Comparison of ENCODE assay signal across 20 cellular contexts in the genomic region with DNA sequence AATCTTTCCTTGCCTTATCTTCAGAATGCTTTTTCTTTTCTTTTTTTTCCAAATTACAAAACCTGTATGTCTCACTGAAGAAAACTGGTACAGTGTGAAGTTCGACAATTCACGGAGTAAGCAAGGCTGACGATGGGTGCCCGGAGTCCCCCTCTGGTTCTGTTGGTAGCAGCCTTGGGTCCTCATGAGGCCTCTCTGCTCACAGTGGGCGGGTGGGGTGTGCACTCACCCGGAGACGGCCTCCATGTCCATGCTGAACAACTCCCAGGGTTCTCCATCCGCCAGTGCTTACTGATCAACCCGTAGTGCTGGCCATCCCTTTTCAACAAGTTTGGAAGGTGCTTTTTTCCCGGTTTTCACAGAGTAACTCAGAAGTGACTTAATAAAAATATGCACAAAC.
"Had no signal": no experiment of that assay in that cellular context is flagged by ENCODE, and none has a peak within 500 bp of the region (broad histone marks: within the 10 kb centered on the region; RNA-seq: fewer than 3 reads in every experiment).

No MANE protein-coding gene starts in this region.

- H3K27me3 ChIP-seq: breast epithelium, gastrocnemius medialis, heart left ventricle, transverse colon, uterus had no signal

- H3K4me3 Mint-ChIP-seq: activated naive CD4-positive, alpha-beta T cell treated with anti-CD3 and anti-CD28 coated beads, Interleukin-2, amount 50 U/mL, for 24 hours; activated T-cell treated with anti-CD3 and anti-CD28 coated beads, Interleukin-2, amount 50 U/mL, for 72 hours; stimulated activated naive CD8-positive, alpha-beta T cell treated with anti-CD3 and anti-CD28 coated beads, Interleukin-15, Interleukin-2, amounts not matched to agents 100 ng/mL and 50 ng/mL, for 24 hours had no signal

- H3K27ac Mint-ChIP-seq: activated naive CD4-positive, alpha-beta T cell treated with anti-CD3 and anti-CD28 coated beads, Interleukin-2, amount 50 U/mL, for 24 hours; activated T-cell treated with anti-CD3 and anti-CD28 coated beads, Interleukin-2, amount 50 U/mL, for 72 hours; stimulated activated naive CD8-positive, alpha-beta T cell treated with anti-CD3 and anti-CD28 coated beads, Interleukin-15, Interleukin-2, amounts not matched to agents 100 ng/mL and 50 ng/mL, for 24 hours had no signal

- H3K4me1 ChIP-seq: breast epithelium, psoas muscle, uterus had no signal

- H3K4me1 Mint-ChIP-seq: activated naive CD4-positive, alpha-beta T cell treated with anti-CD3 and anti-CD28 coated beads, Interleukin-2, amount 50 U/mL, for 24 hours had no signal

- H3K9me3 Mint-ChIP-seq: activated naive CD4-positive, alpha-beta T cell treated with anti-CD3 and anti-CD28 coated beads, Interleukin-2, amount 50 U/mL, for 24 hours; activated T-cell treated with anti-CD3 and anti-CD28 coated beads, Interleukin-2, amount 50 U/mL, for 72 hours; stimulated activated naive CD8-positive, alpha-beta T cell treated with anti-CD3 and anti-CD28 coated beads, Interleukin-15, Interleukin-2, amounts not matched to agents 100 ng/mL and 50 ng/mL, for 24 hours had no signal

- H3K36me3 ChIP-seq: breast epithelium, gastrocnemius medialis, heart left ventricle, transverse colon, uterus had no signal

- H3K36me3 Mint-ChIP-seq: activated naive CD4-positive, alpha-beta T cell treated with anti-CD3 and anti-CD28 coated beads, Interleukin-2, amount 50 U/mL, for 24 hours had no signal

- ATAC-seq: activated CD4-positive, CD25-positive, alpha-beta regulatory T cell treated with anti-CD3 and anti-CD28 coated beads, Interleukin-2, amount 50 U/mL, for 24 hours; activated T-cell treated with anti-CD3 and anti-CD28 coated beads, Interleukin-2, amount 50 U/mL, for 72 hours; gastrocnemius medialis; heart left ventricle; left lobe of liver; psoas muscle; right cardiac atrium had no signal

- H3K27me3 Mint-ChIP-seq: activated naive CD4-positive, alpha-beta T cell treated with anti-CD3 and anti-CD28 coated beads, Interleukin-2, amount 50 U/mL, for 24 hours had no signal

- H3K27ac ChIP-seq: breast epithelium, gastrocnemius medialis, psoas muscle, transverse colon, uterus had no signal

- H3K4me3 ChIP-seq: breast epithelium, gastrocnemius medialis, heart left ventricle, lung, psoas muscle, transverse colon, uterus had no signal

- H3K9me3 ChIP-seq: breast epithelium, gastrocnemius medialis, psoas muscle, transverse colon, uterus had no signal

- DNase-seq: activated CD4-positive, alpha-beta T cell treated with anti-CD3 and anti-CD28 coated beads, Interleukin-2, amount 50 U/mL, for 1 hour; activated CD8-positive, alpha-beta memory T cell treated with anti-CD3 and anti-CD28 coated beads for 24 hours; activated gamma-delta T cell; activated T-cell treated with anti-CD3 and anti-CD28 coated beads, Interleukin-2, amount 50 U/mL, for 72 hours; cerebellar nuclear complex; cortex of kidney; effector CD4-positive, alpha-beta T cell; gastrocnemius medialis; heart left ventricle; kidney; psoas muscle; right cardiac atrium; transverse colon; uterus had no signal
